8 cellular contexts compared by ENCODE assay signal in genomic region chr11:20647976-20648565, GRCh38. TPM values are rescaled to one million over a fixed set of nuclear protein-coding genes. Genes with fewer than 3 reads are reported as not detected.
DNase-seq lines count a peak whose midpoint lies in the region; ATAC-seq and TF ChIP-seq lines count a peak whose summit lies in the region.

No MANE protein-coding gene starts in this region.

- no peaks in the 10 kb centered on the region for H3K36me3 ChIP-seq in adrenal gland (replicated peaks in 1 of 2)

- H3K4me3 ChIP-seq in adrenal gland: no peak overlapping the region

- no peaks in the 10 kb centered on the region for H3K4me1 ChIP-seq in adrenal gland (replicated peaks in 1 of 2)

- TF ChIP-seq POLR2A in adrenal gland (IDR thresholded peaks at IDR 0.05): no peak

- intact Hi-C loops in adrenal gland (cut with DNase I): loop anchor here in 1 of 2 donors (10.0 kb wide), 1 partner anchor 867 kb away; no protein-coding TSS in a partner anchor

- TF ChIP-seq CTCF in adrenal gland (IDR thresholded peaks at IDR 0.05): peak; percentile 81 to 90 (median 84)

- no peak overlapping the region for H3K27ac ChIP-seq in adrenal gland

- ATAC-seq in GM18861 (IDR thresholded peaks at IDR 0.05; ENCODE audit: unreplicated experiment) (peak; percentile 56), HG03378 (IDR thresholded peaks at IDR 0.05; ENCODE audit: unreplicated experiment) (peak; percentile 80)

- no peaks in the 10 kb centered on the region for H3K9me3 ChIP-seq in adrenal gland (replicated peaks in 1 of 3)

- DNase-seq in COR-L47 (lab: John Stamatoyannopoulos, UW): peak; percentile 53
- peak; percentile 91 for DNase-seq in NCI-H69 (lab: John Stamatoyannopoulos, UW)
- peak; percentile 22 to 72 (median 59) for DNase-seq in adrenal gland
- peak; percentile 42 for DNase-seq in hepatic stellate cell (ENCODE audit: low spot score)
- peak; percentile 4 for DNase-seq in stimulated activated CD4-positive, alpha-beta T cell treated with anti-CD3 and anti-CD28 coated beads, Interleukin-12 subunit alpha, Interleukin-12 subunit beta, amount 100 ng/mL, for 4 hours
- no peak for DNase-seq in effector CD8-positive, alpha-beta T cell (lab: John Stamatoyannopoulos, UW)

- no peaks in the 10 kb centered on the region for H3K27me3 ChIP-seq in adrenal gland

- 39 to 45% (median 42%) methylated on average over 4 of the region's 4 CpGs for WGBS in adrenal gland, 4 donors

RNA-seq across cellular contexts. Expression of gene NELL1, which starts 21.3 kb away (rescaled TPM):
- total RNA-seq in adrenal gland: under 1 TPM in 1 of 8 donors, not detected in 7; 0.11 TPM
- under 1 TPM in 1 of 3 donors, not detected in 2; 0.24 TPM for polyA plus RNA-seq in adrenal gland

RNA-seq across cellular contexts. Expression of gene SLC6A5, which starts 48.7 kb away (rescaled TPM):
- under 1 TPM in 1 of 8 donors, not detected in 7; 0.25 TPM for total RNA-seq in adrenal gland
- under 1 TPM in 2 of 3 donors, not detected in 1; 0.03 to 0.40 TPM for polyA plus RNA-seq in adrenal gland
